Comparison of ENCODE assay signal across 1 cellular context in the genomic region with DNA sequence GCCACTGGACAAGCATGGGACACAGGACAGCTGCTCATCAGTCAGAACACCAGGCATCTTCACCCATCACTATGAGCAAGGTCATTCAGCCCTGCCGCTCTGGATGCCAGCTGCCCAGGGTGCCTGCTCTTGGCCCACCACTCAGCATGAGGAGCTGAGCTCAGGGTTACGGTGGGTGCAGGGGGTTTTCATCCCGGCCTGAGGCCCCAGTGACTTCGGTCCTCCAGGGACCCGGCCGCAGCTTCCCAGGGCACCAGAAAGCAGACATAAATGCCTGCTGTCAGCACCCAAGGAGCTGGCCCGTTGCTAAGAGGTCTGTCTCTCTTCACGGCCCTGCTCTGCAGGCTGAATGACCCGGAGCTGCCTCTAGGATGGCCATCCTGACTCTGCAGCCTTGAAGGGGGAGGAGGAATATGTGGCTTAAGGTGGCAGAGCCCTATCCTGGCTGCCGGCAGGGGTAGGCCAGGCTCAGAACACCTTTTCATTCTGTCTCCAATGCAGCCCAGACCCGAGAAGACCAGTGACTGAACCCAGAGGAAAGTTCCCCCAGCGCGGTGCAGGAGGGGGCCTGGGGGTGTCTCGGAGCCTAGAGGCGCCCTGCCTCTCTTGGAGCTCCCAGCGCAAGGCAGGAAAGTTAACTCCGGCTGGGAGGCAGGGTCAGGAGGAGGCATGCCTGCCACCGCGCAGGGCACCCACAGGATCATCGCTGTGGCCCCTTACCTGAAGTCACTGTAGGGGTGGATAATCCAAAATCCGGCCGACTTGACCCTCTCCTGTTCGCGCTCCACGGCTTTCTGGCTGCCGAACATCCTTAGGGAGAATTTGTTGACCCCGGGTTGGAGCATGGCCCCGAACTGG.
A peak's percentile ranks its signal among the peaks of the same experiment; 100 is the strongest.
TF ChIP-seq lines count a peak whose summit lies in the region.

No MANE protein-coding gene starts in this region.

TF ChIP-seq in HepG2, 621 proteins besides CTCF, POLR2A, EP300 and RAD21:
- TF ChIP-seq EZH2 (conservative IDR thresholded peaks at IDR 0.05; ENCODE audit: low read depth, low read length) (0 out of 2 replicates have a peak, but pooled peaks have one; percentile 19), DPF2 (CRISPR knock-in tag; IDR thresholded peaks at IDR 0.05; ENCODE audit: borderline replicate concordance, low read depth) (no peak)
